8 cellular contexts compared by ENCODE assay signal in the genomic region with DNA sequence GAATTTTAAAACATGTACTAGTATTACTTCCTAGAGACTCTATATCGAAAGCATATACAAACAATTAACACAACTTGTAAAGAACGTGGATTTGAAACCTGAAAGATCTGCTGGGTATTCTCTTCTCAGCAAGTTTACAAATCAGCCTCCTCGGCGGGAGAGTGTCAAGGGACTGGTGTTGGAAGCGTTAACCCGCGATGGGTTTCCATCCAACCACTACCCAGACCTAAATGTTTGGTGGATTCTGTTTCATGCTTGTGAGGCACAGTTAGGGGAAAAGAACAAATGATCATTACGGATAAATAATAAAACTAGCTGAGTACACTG. TPM values are rescaled to one million over a fixed set of nuclear protein-coding genes. Genes with fewer than 3 reads are reported as not detected.
A peak's percentile ranks its signal among the peaks of the same experiment; 100 is the strongest.
DNase-seq lines count a peak whose midpoint lies in the region; ATAC-seq and TF ChIP-seq lines count a peak whose summit lies in the region.

No MANE protein-coding gene starts in this region.

- intact Hi-C loops in Right ventricle myocardium superior (cut with DNase I): no loop called here
- intact Hi-C loops in Right ventricle myocardium inferior (cut with DNase I): loop anchor here (1.0 to 5.0 kb wide), 4 partner anchors 57 to 276 kb away; partner anchors contain the start of genes FAM136A and PCBP1
- intact Hi-C loops in OCI-LY7 (cut with micrococcal nuclease; ENCODE audit: unreplicated experiment): loop anchor here (2.0 kb wide), 3 partner anchors 47 to 277 kb away; no protein-coding TSS in a partner anchor
- intact Hi-C loops in MCF 10A (cut with micrococcal nuclease): loop anchor here (1.0 kb wide), 1 partner anchor 58 kb away; the partner anchor contains the start of gene TIA1

- H3K9me2 ChIP-seq in OCI-LY7 (ENCODE audit: insufficient read depth, low read length): no peaks in the 10 kb centered on the region

- peaks cover 18% of the 10 kb centered on the region for H3K36me3 Mint-ChIP-seq in MCF 10A (ENCODE audit: insufficient read depth, unreplicated experiment)

- H3K4me1 ChIP-seq in OCI-LY7 (ENCODE audit: insufficient read depth, low read length, poor library complexity, severe bottlenecking): peaks cover 8% of the 10 kb centered on the region

- peak overlapping the region; percentile 73 for H2AFZ ChIP-seq in OCI-LY7 (ENCODE audit: low read length)

- H3K27me3 Mint-ChIP-seq in MCF 10A (ENCODE audit: insufficient read depth, unreplicated experiment): no peaks in the 10 kb centered on the region

- H3K27ac Mint-ChIP-seq in MCF 10A (ENCODE audit: low read depth, unreplicated experiment): peak overlapping the region; percentile 97

- H3K4me3 ChIP-seq in OCI-LY7 (ENCODE audit: low read depth, low read length, poor library complexity, severe bottlenecking): peak overlapping the region; percentile 83

- peaks cover 16% of the 10 kb centered on the region; the same call in 1 of the 2 replicates for H3K79me2 ChIP-seq in OCI-LY7 (ENCODE audit: insufficient read depth, low read depth, low read length)

- no peaks in the 10 kb centered on the region for H3K9me3 ChIP-seq in OCI-LY7 (ENCODE audit: low read length)

- DNase-seq in Right ventricle myocardium superior (no peak), Right ventricle myocardium inferior (ENCODE audit: missing footprints) (no peak), OCI-LY7 (ENCODE audit: low spot score) (no peak), MCF 10A (ENCODE audit: unreplicated experiment) (no peak)
- DNase-seq in stimulated activated CD8-positive, alpha-beta memory T cell treated with anti-CD3 and anti-CD28 coated beads, Interleukin-4, amount 100 ng/mL, for 48 hours: peak; percentile 70

- POLR2A ChIA-PET in OCI-LY7 (lab: Charles Lee): interaction anchor here (0.6 to 3.0 kb wide), 13 partner anchors 8 to 1289 kb away, joined by 3 to 32 read pairs (median 4); partner anchors contain the start of genes MXD1 and SNRPG
- POLR2A ChIA-PET in MCF 10A (lab: Yijun Ruan, JAX): interaction anchor here (0.6 to 3.8 kb wide), 16 partner anchors 12 to 545 kb away, joined by 3 to 51 read pairs (median 7); partner anchors contain the start of genes MXD1, PCBP1, PCYOX1 and SNRNP27

- no peaks in the 10 kb centered on the region for H3K9me3 Mint-ChIP-seq in MCF 10A (ENCODE audit: unreplicated experiment)

- CTCF ChIA-PET in OCI-LY7 (lab: Charles Lee; ENCODE audit: unreplicated experiment): interaction anchor here (0.6 kb wide), 1 partner anchor 1380 kb away, joined by 3 read pairs; no protein-coding TSS in a partner anchor
- CTCF ChIA-PET in MCF 10A (lab: Yijun Ruan, JAX): interaction anchor here (1.2 kb wide), 1 partner anchor 538 kb away, joined by 3 read pairs; no protein-coding TSS in a partner anchor

- H3K27me3 ChIP-seq in layer of hippocampus (ENCODE audit: control insufficient read depth, insufficient read depth, low read length): no peaks in the 10 kb centered on the region

- H4K20me1 ChIP-seq in OCI-LY7 (ENCODE audit: insufficient read depth, low read length): no peaks in the 10 kb centered on the region

- peak overlapping the region; percentile 89 for H3K27ac ChIP-seq in OCI-LY7 (ENCODE audit: low read depth, low read length, poor library complexity, severe bottlenecking)
- H3K27ac ChIP-seq in layer of hippocampus (ENCODE audit: low read depth, low read length): peak overlapping the region; percentile 98

- peak overlapping the region; percentile 82 for H3K4me2 ChIP-seq in OCI-LY7 (ENCODE audit: low read length)

- H3K36me3 ChIP-seq in OCI-LY7 (ENCODE audit: insufficient read depth, low read length): no peaks in the 10 kb centered on the region

- peak overlapping the region; percentile 80 for H3K4me3 Mint-ChIP-seq in MCF 10A (ENCODE audit: unreplicated experiment)

- ATAC-seq in Right ventricle myocardium superior (ENCODE audit: poor library complexity) (peak; percentile 9), Right ventricle myocardium inferior (no peak), HG02852 (IDR thresholded peaks at IDR 0.05; ENCODE audit: unreplicated experiment) (peak; percentile 23), GM18870 (IDR thresholded peaks at IDR 0.05; ENCODE audit: unreplicated experiment) (no peak)

- H3K4me1 Mint-ChIP-seq in MCF 10A (ENCODE audit: insufficient read depth, unreplicated experiment): peaks cover 5% of the 10 kb centered on the region

- TF ChIP-seq CTCF in OCI-LY7 (conservative IDR thresholded peaks at IDR 0.05; ENCODE audit: low read length) (no peak), MCF 10A (IDR thresholded peaks at IDR 0.05; ENCODE audit: unreplicated experiment) (no peak)

- BruUV-seq in OCI-LY7 (replicated peaks; lab: Mats Ljungman, UMichigan) (TSS peak; percentile 87), MCF 10A (replicated peaks; lab: Mats Ljungman, UMichigan) (TSS peak; percentile 79)

RNA-seq across cellular contexts. Expression of gene C2orf42, which starts 0.8 kb away (rescaled TPM):
- total RNA-seq in Right ventricle myocardium superior (13.6 TPM), Right ventricle myocardium inferior (14.1 TPM), OCI-LY7 (2022) (19.0 and 21.3 TPM in 2 replicates), MCF 10A (2022) (17.6 and 28.5 TPM in 2 replicates)
- total RNA-seq in OCI-LY7 (2014; rRNA removed; shearing (Covaris generic)): 24.5 and 26.8 TPM in 2 replicates

RNA-seq across cellular contexts. Expression of gene TIA1, which starts 58.4 kb away (rescaled TPM):
- total RNA-seq in Right ventricle myocardium superior (44.3 TPM), Right ventricle myocardium inferior (49.1 TPM), OCI-LY7 (2022) (121 and 129 TPM in 2 replicates), MCF 10A (2022) (75.7 and 83.9 TPM in 2 replicates)
- total RNA-seq in OCI-LY7 (2014; rRNA removed; shearing (Covaris generic)): 129 and 147 TPM in 2 replicates

Comparison
In these comparisons a context has a peak if more than half of its experiments do, and no peak if none do; other contexts are left out.
1. ATAC-seq: peak in Right ventricle myocardium superior (single experiment) and HG02852 (single experiment); none in Right ventricle myocardium inferior (single experiment) and GM18870 (single experiment).